ENCODE assay signal across 18 cellular contexts in genomic region chr1:160800645-160801408, GRCh38. TPM values are rescaled to one million over a fixed set of nuclear protein-coding genes. Genes with fewer than 3 reads are reported as not detected.
DNase-seq lines count a peak whose midpoint lies in the region; ATAC-seq and TF ChIP-seq lines count a peak whose summit lies in the region.
"Had no signal": no experiment of that assay in that cellular context is flagged by ENCODE, and none has a peak within 500 bp of the region (broad histone marks: within the 10 kb centered on the region; RNA-seq: fewer than 3 reads in every experiment).

No MANE protein-coding gene starts in this region.

- peak; percentile 38 for ATAC-seq in stimulated activated effector memory CD8-positive, alpha-beta T cell treated with anti-CD3 and anti-CD28 coated beads, Interleukin-12 subunit alpha, Interleukin-12 subunit beta, amount 100 ng/mL, for 72 hours
- no peak for ATAC-seq in body of pancreas
- ATAC-seq: gastroesophageal sphincter, SK-N-SH treated with all-trans-retinoic acid at 6 μM for 48 hours had no signal

- H2AFZ ChIP-seq in MM.1S (ENCODE audit: low read length): no peak overlapping the region

- H3K79me2 ChIP-seq in MM.1S (ENCODE audit: low read length): peaks cover 98% of the 10 kb centered on the region

- H3K4me3 Mint-ChIP-seq in activated CD4-positive, alpha-beta T cell treated with anti-CD3 and anti-CD28 coated beads, Interleukin-2, amount 10 ng/mL, durations not matched to agents 24 days and 14 days: peak overlapping the region; percentile 55
- H3K4me3 Mint-ChIP-seq in activated T-helper 1 cell treated with anti-CD3 and anti-CD28 coated beads, Interleukin-12 subunit alpha, Interleukin-12 subunit beta, Interleukin-2, Interleukin-4 antibody, amounts not matched to agents 30 ng/mL and 10 ng/mL and 1 ng/mL, durations not matched to agents 14 hours and 24 hours and 36 hours: peak overlapping the region; percentile 60
- H3K4me3 Mint-ChIP-seq in stimulated activated effector memory CD8-positive, alpha-beta T cell treated with anti-CD3 and anti-CD28 coated beads, Interleukin-12 subunit alpha, Interleukin-12 subunit beta, amount 100 ng/mL, for 72 hours: peak overlapping the region; percentile 73

- H3K4me1 Mint-ChIP-seq in activated CD4-positive, alpha-beta T cell treated with anti-CD3 and anti-CD28 coated beads, Interleukin-2, amount 10 ng/mL, durations not matched to agents 24 days and 14 days: peaks cover 58% of the 10 kb centered on the region
- H3K4me1 Mint-ChIP-seq in activated T-helper 1 cell treated with anti-CD3 and anti-CD28 coated beads, Interleukin-12 subunit alpha, Interleukin-12 subunit beta, Interleukin-2, Interleukin-4 antibody, amounts not matched to agents 30 ng/mL and 10 ng/mL and 1 ng/mL, durations not matched to agents 14 hours and 24 hours and 36 hours (ENCODE audit: low read depth): peaks cover 60% of the 10 kb centered on the region
- H3K4me1 Mint-ChIP-seq in stimulated activated effector memory CD8-positive, alpha-beta T cell treated with anti-CD3 and anti-CD28 coated beads, Interleukin-12 subunit alpha, Interleukin-12 subunit beta, amount 100 ng/mL, for 72 hours: peaks cover 83% of the 10 kb centered on the region

- no peaks in the 10 kb centered on the region for H4K20me1 ChIP-seq in MM.1S (ENCODE audit: insufficient read depth, low read length)

- peaks cover 20% of the 10 kb centered on the region for H3K36me3 Mint-ChIP-seq in activated CD4-positive, alpha-beta T cell treated with anti-CD3 and anti-CD28 coated beads, Interleukin-2, amount 10 ng/mL, durations not matched to agents 24 days and 14 days (ENCODE audit: low read depth)
- peaks cover 14% of the 10 kb centered on the region for H3K36me3 Mint-ChIP-seq in activated T-helper 1 cell treated with anti-CD3 and anti-CD28 coated beads, Interleukin-12 subunit alpha, Interleukin-12 subunit beta, Interleukin-2, Interleukin-4 antibody, amounts not matched to agents 30 ng/mL and 10 ng/mL and 1 ng/mL, durations not matched to agents 14 hours and 24 hours and 36 hours (ENCODE audit: low read depth)
- peaks cover 9% of the 10 kb centered on the region for H3K36me3 Mint-ChIP-seq in stimulated activated effector memory CD8-positive, alpha-beta T cell treated with anti-CD3 and anti-CD28 coated beads, Interleukin-12 subunit alpha, Interleukin-12 subunit beta, amount 100 ng/mL, for 72 hours

- H3F3A ChIP-seq in MM.1S (ENCODE audit: insufficient read depth, low read length): peaks cover 42% of the 10 kb centered on the region

- TF ChIP-seq POLR2A in body of pancreas (IDR thresholded peaks at IDR 0.05): no peak
- TF ChIP-seq POLR2A in thyroid gland (IDR thresholded peaks at IDR 0.05): no peak

- peak overlapping the region; percentile 89 for H3K4me2 ChIP-seq in MM.1S (ENCODE audit: low read depth, low read length)

- no peak overlapping the region for H3K9ac ChIP-seq in MM.1S (ENCODE audit: low read length)

- WGBS in body of pancreas, 2 donors: 47 to 49% methylated on average over 4 of the region's 4 CpGs
- 58 to 64% methylated on average over 4 of the region's 4 CpGs for WGBS in thyroid gland, 2 donors

- no peaks in the 10 kb centered on the region for H3K9me3 ChIP-seq in MM.1S (replicated peaks; ENCODE audit: insufficient read depth, low read length)
- H3K9me3 ChIP-seq in body of pancreas: no peaks in the 10 kb centered on the region
- H3K9me3 ChIP-seq in thyroid gland: no peaks in the 10 kb centered on the region
- H3K9me3 ChIP-seq: gastroesophageal sphincter had no signal

- H3K27me3 ChIP-seq in MM.1S (replicated peaks; ENCODE audit: insufficient read depth, low read length) (no peaks in the 10 kb centered on the region), body of pancreas (no peaks in the 10 kb centered on the region), thyroid gland (no peaks in the 10 kb centered on the region)
- H3K27me3 ChIP-seq: gastroesophageal sphincter had no signal

- H3K9me3 Mint-ChIP-seq in activated CD4-positive, alpha-beta T cell treated with anti-CD3 and anti-CD28 coated beads, Interleukin-2, amount 10 ng/mL, durations not matched to agents 24 days and 14 days: peaks cover 13% of the 10 kb centered on the region
- peaks cover 19% of the 10 kb centered on the region for H3K9me3 Mint-ChIP-seq in activated T-helper 1 cell treated with anti-CD3 and anti-CD28 coated beads, Interleukin-12 subunit alpha, Interleukin-12 subunit beta, Interleukin-2, Interleukin-4 antibody, amounts not matched to agents 30 ng/mL and 10 ng/mL and 1 ng/mL, durations not matched to agents 14 hours and 24 hours and 36 hours
- peaks cover 7% of the 10 kb centered on the region for H3K9me3 Mint-ChIP-seq in stimulated activated effector memory CD8-positive, alpha-beta T cell treated with anti-CD3 and anti-CD28 coated beads, Interleukin-12 subunit alpha, Interleukin-12 subunit beta, amount 100 ng/mL, for 72 hours

- no peaks in the 10 kb centered on the region for H3K9me2 ChIP-seq in MM.1S (replicated peaks; ENCODE audit: insufficient read depth, low read length)

- intact Hi-C loops in activated CD4-positive, alpha-beta T cell treated with anti-CD3 and anti-CD28 coated beads, Interleukin-2, amount 10 ng/mL, durations not matched to agents 24 days and 14 days (cut with micrococcal nuclease): loop anchor here (2.0 kb wide), 1 partner anchor 34 kb away; no protein-coding TSS in a partner anchor
- intact Hi-C loops in activated T-helper 1 cell treated with anti-CD3 and anti-CD28 coated beads, Interleukin-12 subunit alpha, Interleukin-12 subunit beta, Interleukin-2, Interleukin-4 antibody, amounts not matched to agents 30 ng/mL and 10 ng/mL and 1 ng/mL, durations not matched to agents 14 hours and 24 hours and 36 hours (cut with micrococcal nuclease): loop anchor here (2.0 kb wide), 1 partner anchor 74 kb away; no protein-coding TSS in a partner anchor
- intact Hi-C loops in body of pancreas (cut with DNase I): no loop called here
- intact Hi-C loops in thyroid gland (cut with DNase I): no loop called here

- TF ChIP-seq CTCF in MM.1S (IDR thresholded peaks at IDR 0.05; ENCODE audit: low read length) (0 out of 2 replicates have a peak, but pooled peaks have one; percentile 11), body of pancreas (IDR thresholded peaks at IDR 0.05) (no peak), thyroid gland (IDR thresholded peaks at IDR 0.05) (no peak)

- peak; percentile 79 for DNase-seq in activated CD4-positive, alpha-beta T cell treated with anti-CD3 and anti-CD28 coated beads, Interleukin-2, amount 10 ng/mL, durations not matched to agents 24 days and 14 days
- no peak for DNase-seq in activated CD4-positive, alpha-beta T cell treated with anti-CD3 and anti-CD28 coated beads, Interleukin-2, amount 50 U/mL, for 48 hours
- DNase-seq in MM.1S (peak; percentile 52), body of pancreas (no peak), amniotic stem cell (lab: John Stamatoyannopoulos, UW) (no peak), thyroid gland (no peak)
- no peak for DNase-seq in activated T-helper 1 cell treated with anti-CD3 and anti-CD28 coated beads, Interleukin-12 subunit alpha, Interleukin-12 subunit beta, Interleukin-2, Interleukin-4 antibody, amounts not matched to agents 30 ng/mL and 10 ng/mL and 1 ng/mL, durations not matched to agents 14 hours and 24 hours and 36 hours (ENCODE audit: low spot score)
- no peak for DNase-seq in stimulated activated effector memory CD8-positive, alpha-beta T cell treated with anti-CD3 and anti-CD28 coated beads, Interleukin-12 subunit alpha, Interleukin-12 subunit beta, amount 100 ng/mL, for 72 hours (ENCODE audit: low spot score in 2 of 2)
- DNase-seq: activated CD4-positive, CD25-positive, alpha-beta regulatory T cell; activated gamma-delta T cell treated with Interleukin-2 at 50 U/mL for 16 hours; cerebellar nuclear complex; NCI-H1092 treated with DMSO at 0.1 percent for 48 hours; NCI-H2227 treated with DMSO at 0.1 percent for 48 hours had no signal

- no peak overlapping the region for H3K27ac Mint-ChIP-seq in activated CD4-positive, alpha-beta T cell treated with anti-CD3 and anti-CD28 coated beads, Interleukin-2, amount 10 ng/mL, durations not matched to agents 24 days and 14 days
- H3K27ac Mint-ChIP-seq in activated T-helper 1 cell treated with anti-CD3 and anti-CD28 coated beads, Interleukin-12 subunit alpha, Interleukin-12 subunit beta, Interleukin-2, Interleukin-4 antibody, amounts not matched to agents 30 ng/mL and 10 ng/mL and 1 ng/mL, durations not matched to agents 14 hours and 24 hours and 36 hours: peak overlapping the region; percentile 47
- H3K27ac Mint-ChIP-seq in stimulated activated effector memory CD8-positive, alpha-beta T cell treated with anti-CD3 and anti-CD28 coated beads, Interleukin-12 subunit alpha, Interleukin-12 subunit beta, amount 100 ng/mL, for 72 hours: peak overlapping the region; percentile 70

- H3K4me3 ChIP-seq in MM.1S (ENCODE audit: low read length) (peak overlapping the region; percentile 37), body of pancreas (no peak overlapping the region), thyroid gland (replicated peaks in 1 of 3) (no peak overlapping the region)
- H3K4me3 ChIP-seq: gastroesophageal sphincter had no signal

- H3K4me1 ChIP-seq in MM.1S (ENCODE audit: low read length): peaks cover 55% of the 10 kb centered on the region
- H3K4me1 ChIP-seq in body of pancreas: no peaks in the 10 kb centered on the region
- no peaks in the 10 kb centered on the region for H3K4me1 ChIP-seq in thyroid gland
- H3K4me1 ChIP-seq: gastroesophageal sphincter had no signal

- no peak overlapping the region for H3K27ac ChIP-seq in MM.1S (ENCODE audit: low read length)
- no peak overlapping the region for H3K27ac ChIP-seq in body of pancreas
- H3K27ac ChIP-seq in thyroid gland: no peak overlapping the region
- H3K27ac ChIP-seq: gastroesophageal sphincter had no signal

- H3K36me3 ChIP-seq in MM.1S (replicated peaks; ENCODE audit: insufficient read depth, low read length): 0 out of 2 replicates have a peak, but pooled peaks cover 6% of the 10 kb centered on the region
- no peaks in the 10 kb centered on the region for H3K36me3 ChIP-seq in body of pancreas (replicated peaks in 1 of 2; ENCODE audit: insufficient read depth in 1 of 2, low read depth in 2 of 2)
- H3K36me3 ChIP-seq in thyroid gland: no peaks in the 10 kb centered on the region
- H3K36me3 ChIP-seq: gastroesophageal sphincter had no signal

- peaks cover 10% of the 10 kb centered on the region for H3K27me3 Mint-ChIP-seq in activated CD4-positive, alpha-beta T cell treated with anti-CD3 and anti-CD28 coated beads, Interleukin-2, amount 10 ng/mL, durations not matched to agents 24 days and 14 days
- peaks cover 2% of the 10 kb centered on the region for H3K27me3 Mint-ChIP-seq in activated T-helper 1 cell treated with anti-CD3 and anti-CD28 coated beads, Interleukin-12 subunit alpha, Interleukin-12 subunit beta, Interleukin-2, Interleukin-4 antibody, amounts not matched to agents 30 ng/mL and 10 ng/mL and 1 ng/mL, durations not matched to agents 14 hours and 24 hours and 36 hours (ENCODE audit: insufficient read depth)

RNA-seq across cellular contexts. Expression of gene LY9, which starts 4.9 kb away (rescaled TPM):
- 0.30 and 0.85 TPM in 2 replicates for total RNA-seq in activated CD4-positive, alpha-beta T cell treated with anti-CD3 and anti-CD28 coated beads, Interleukin-2, amount 10 ng/mL, durations not matched to agents 24 days and 14 days
- total RNA-seq in activated T-helper 1 cell treated with anti-CD3 and anti-CD28 coated beads, Interleukin-12 subunit alpha, Interleukin-12 subunit beta, Interleukin-2, Interleukin-4 antibody, amounts not matched to agents 30 ng/mL and 10 ng/mL and 1 ng/mL, durations not matched to agents 14 hours and 24 hours and 36 hours: 0.49 and 0.71 TPM in 2 replicates
- total RNA-seq in body of pancreas (1 to 10 TPM in 1 of 2 donors, under 1 TPM in 1; 0.33 to 1.6 TPM), thyroid gland (1 to 10 TPM in 1 of 4 donors, under 1 TPM in 3; 0.33 to 2.1 (median 0.63) TPM)
- total RNA-seq: endothelial cell of umbilical vein, lung microvascular endothelial cell, skeletal muscle tissue had no signal

Comparison
In these comparisons a context has a peak if more than half of its experiments do, and no peak if none do; other contexts are left out.
1. DNase-seq: peak in activated CD4-positive, alpha-beta T cell treated with anti-CD3 and anti-CD28 coated beads, Interleukin-2, amount 10 ng/mL, durations not matched to agents 24 days and 14 days (single experiment) and MM.1S (single experiment); none in activated CD4-positive, alpha-beta T cell treated with anti-CD3 and anti-CD28 coated beads, Interleukin-2, amount 50 U/mL, for 48 hours (0 of 2), activated T-helper 1 cell treated with anti-CD3 and anti-CD28 coated beads, Interleukin-12 subunit alpha, Interleukin-12 subunit beta, Interleukin-2, Interleukin-4 antibody, amounts not matched to agents 30 ng/mL and 10 ng/mL and 1 ng/mL, durations not matched to agents 14 hours and 24 hours and 36 hours (single experiment), stimulated activated effector memory CD8-positive, alpha-beta T cell treated with anti-CD3 and anti-CD28 coated beads, Interleukin-12 subunit alpha, Interleukin-12 subunit beta, amount 100 ng/mL, for 72 hours (0 of 2), body of pancreas (0 of 4), amniotic stem cell (single experiment) and thyroid gland (0 of 2).
2. intact Hi-C loops: an anchor here in activated CD4-positive, alpha-beta T cell treated with anti-CD3 and anti-CD28 coated beads, Interleukin-2, amount 10 ng/mL, durations not matched to agents 24 days and 14 days (2.0 kb wide) and activated T-helper 1 cell treated with anti-CD3 and anti-CD28 coated beads, Interleukin-12 subunit alpha, Interleukin-12 subunit beta, Interleukin-2, Interleukin-4 antibody, amounts not matched to agents 30 ng/mL and 10 ng/mL and 1 ng/mL, durations not matched to agents 14 hours and 24 hours and 36 hours (2.0 kb wide); none called in body of pancreas and thyroid gland.
3. Peak in every context shown above with its lines, with median percentiles within 50 percentile points of each other: H3K4me3 Mint-ChIP-seq.